ENCODE assay signal across 23 cellular contexts in genomic region chr1:228398741-228399461, GRCh38. TPM values are rescaled to one million over a fixed set of nuclear protein-coding genes. Genes with fewer than 3 reads are reported as not detected.
A peak's percentile ranks its signal among the peaks of the same experiment; 100 is the strongest.
DNase-seq lines count a peak whose midpoint lies in the region; ATAC-seq, FAIRE-seq and TF ChIP-seq lines count a peak whose summit lies in the region.
"Had no signal": no experiment of that assay in that cellular context is flagged by ENCODE, and none has a peak within 500 bp of the region (broad histone marks: within the 10 kb centered on the region; RNA-seq: fewer than 3 reads in every experiment).

No MANE protein-coding gene starts in this region.

- H3K27ac ChIP-seq in HepG2 (ENCODE audit: extremely low read length, insufficient read depth, low read length): no peak overlapping the region
- no peak overlapping the region for H3K27ac ChIP-seq in suprapubic skin
- H3K27ac ChIP-seq: A549, SJSA1 had no signal

- 97% methylated on average over 6 of the region's 12 CpGs for WGBS in HepG2 (ENCODE audit: low lambda C conversion rate)
- WGBS in suprapubic skin: 86% methylated on average over 10 of the region's 12 CpGs

- H2AFZ ChIP-seq in HepG2 (ENCODE audit: low read length): no peak overlapping the region

- no peaks in the 10 kb centered on the region for H3K9me3 Mint-ChIP-seq in progenitor cell of endocrine pancreas (ENCODE audit: low read depth)
- H3K9me3 Mint-ChIP-seq: IgD-negative memory B cell had no signal

- in situ Hi-C loops in HepG2 (cut with HindIII; ENCODE audit: extremely low pct_ligation_motif_present, low pct_unique_long_range_greater_than_20kb): no loop called here

- DNase-seq in activated effector memory CD4-positive, alpha-beta T cell treated with anti-CD3 and anti-CD28 coated beads, Interleukin-2, amount 50 U/mL, for 16 hours: peak; percentile 58
- no peak for DNase-seq in activated effector memory CD4-positive, alpha-beta T cell treated with Interleukin-2 at 50 U/mL for 16 hours
- DNase-seq in T-helper 17 cell: no peak
- no peak for DNase-seq in HepG2 (ENCODE audit: low spot score)
- peak; percentile 44 to 73 for DNase-seq in suprapubic skin (ENCODE audit: low spot score in 2 of 2)
- no peak for DNase-seq in progenitor cell of endocrine pancreas (ENCODE audit: low spot score, unreplicated experiment)
- DNase-seq in NCI-H1694 treated with DMSO at 0.1 percent for 48 hours (lab: John Stamatoyannopoulos, UW): no peak
- DNase-seq: CD4-positive, alpha-beta memory T cell; DMS79; H7; Kasumi-1; MM.1S; NCI-H1092; NCI-H146; NCI-H2081 treated with DMSO at 0.1 percent for 48 hours had no signal

- TF ChIP-seq CTCF in HepG2 (CRISPR knock-in tag; IDR thresholded peaks at IDR 0.05) (no peak), suprapubic skin (IDR thresholded peaks at IDR 0.05) (no peak), progenitor cell of endocrine pancreas (IDR thresholded peaks at IDR 0.05; ENCODE audit: unreplicated experiment) (no peak)

- no peaks in the 10 kb centered on the region for H3K27me3 Mint-ChIP-seq in T-helper 17 cell
- no peaks in the 10 kb centered on the region for H3K27me3 Mint-ChIP-seq in progenitor cell of endocrine pancreas
- H3K27me3 Mint-ChIP-seq: CD4-positive, alpha-beta memory T cell; IgD-negative memory B cell had no signal

- H3K79me2 ChIP-seq in HepG2 (ENCODE audit: insufficient read depth, low read length): peaks cover 13% of the 10 kb centered on the region

- CTCF ChIA-PET in HepG2 (lab: Yijun Ruan, JAX; ENCODE audit: low intra/inter-chr PET ratio, low total read pairs): no interaction called here

- no peak overlapping the region for H3K4me2 ChIP-seq in HepG2 (ENCODE audit: low read depth, low read length)
- H3K4me2 ChIP-seq: A549 had no signal

- no peaks in the 10 kb centered on the region for H3K9me3 ChIP-seq in T-helper 17 cell (ENCODE audit: control insufficient read depth, low read length, poor library complexity, severe bottlenecking)
- H3K9me3 ChIP-seq in HepG2 (ENCODE audit: low read length): no peaks in the 10 kb centered on the region
- no peaks in the 10 kb centered on the region for H3K9me3 ChIP-seq in suprapubic skin
- H3K9me3 ChIP-seq: A549, SJSA1 had no signal

- H3K4me1 ChIP-seq in HepG2 (ENCODE audit: insufficient read depth, low read length) (peaks cover 26% of the 10 kb centered on the region), suprapubic skin (peaks cover 21% of the 10 kb centered on the region)

- H3K27me3 ChIP-seq in HepG2 (ENCODE audit: control insufficient read depth in 1 of 2, insufficient read depth in 2 of 2, low read length in 2 of 2) (no peaks in the 10 kb centered on the region), suprapubic skin (no peaks in the 10 kb centered on the region)
- H3K27me3 ChIP-seq: SJSA1 had no signal

- H3K9ac ChIP-seq in HepG2 (ENCODE audit: insufficient read depth, low read depth, low read length): no peak overlapping the region

- peak; percentile 10 for ATAC-seq in T-helper 17 cell
- ATAC-seq in HepG2: no peak
- no peak for ATAC-seq in HG03432 (IDR thresholded peaks at IDR 0.05; ENCODE audit: unreplicated experiment)
- ATAC-seq: A549, Panc1 had no signal

- H3K4me3 Mint-ChIP-seq in T-helper 17 cell: no peak overlapping the region
- H3K4me3 Mint-ChIP-seq in progenitor cell of endocrine pancreas (ENCODE audit: low read depth): no peak overlapping the region
- H3K4me3 Mint-ChIP-seq: IgD-negative memory B cell had no signal

- TF ChIP-seq RAD21 in HepG2 (CRISPR knock-in tag; IDR thresholded peaks at IDR 0.05): no peak

- intact Hi-C loops in HepG2 (cut with micrococcal nuclease; ENCODE audit: unreplicated experiment): no loop called here

- POLR2A ChIA-PET in HepG2 (lab: Yijun Ruan, JAX): no interaction called here

- H3K36me3 Mint-ChIP-seq in T-helper 17 cell (ENCODE audit: low read depth) (peaks cover 2% of the 10 kb centered on the region), progenitor cell of endocrine pancreas (ENCODE audit: insufficient read depth) (peaks cover 14% of the 10 kb centered on the region)

- peaks cover 42% of the 10 kb centered on the region for H3K4me1 Mint-ChIP-seq in T-helper 17 cell
- peaks cover 10% of the 10 kb centered on the region for H3K4me1 Mint-ChIP-seq in progenitor cell of endocrine pancreas (ENCODE audit: low read depth)

- TF ChIP-seq POLR2A in HepG2 (IDR thresholded peaks at IDR 0.05; ENCODE audit: insufficient read depth in 1 of 2, low read depth in 2 of 2, low read length in 2 of 2) (no peak), suprapubic skin (IDR thresholded peaks at IDR 0.05) (no peak)

- H3K4me3 ChIP-seq in HepG2 (replicated peaks in 1 of 3; ENCODE audit: insufficient read depth in 1 of 3, low read depth in 2 of 3, low read length in 3 of 3) (no peak overlapping the region), suprapubic skin (no peak overlapping the region)
- H3K4me3 ChIP-seq: A549, SJSA1 had no signal

- H3K36me3 ChIP-seq in HepG2 (replicated peaks in 1 of 2; ENCODE audit: control insufficient read depth in 1 of 2, insufficient read depth in 2 of 2, low read length in 2 of 2): peaks cover 25 to 75% of the 10 kb centered on the region in 2 experiments
- peaks cover 62% of the 10 kb centered on the region for H3K36me3 ChIP-seq in suprapubic skin

- FAIRE-seq in HepG2 (lab: Jason Lieb, UNC): no peak
- FAIRE-seq: A549, D721Med, HTR-8/SVneo had no signal

- BruUV-seq in HepG2 (replicated peaks; lab: Mats Ljungman, UMichigan): no TSS peak

- peaks cover 14% of the 10 kb centered on the region for H4K20me1 ChIP-seq in HepG2 (ENCODE audit: insufficient read depth, low read length)

- H3K27ac Mint-ChIP-seq in T-helper 17 cell (peak overlapping the region; percentile 66), progenitor cell of endocrine pancreas (no peak overlapping the region)
- H3K27ac Mint-ChIP-seq: IgD-negative memory B cell had no signal

- TF ChIP-seq EP300 in HepG2 (IDR thresholded peaks at IDR 0.05; ENCODE audit: low read depth in 2 of 2, low read length in 2 of 2) (no peak), HepG2 (CRISPR knock-in tag; IDR thresholded peaks at IDR 0.05; ENCODE audit: borderline replicate concordance) (no peak), suprapubic skin (IDR thresholded peaks at IDR 0.05) (no peak)

TF ChIP-seq in HepG2, 621 proteins besides CTCF, POLR2A, EP300 and RAD21 (continues in another document):
- 0 out of 2 replicates have a peak, but pooled peaks have one; percentile 37 for TF ChIP-seq RBFOX2 (IDR thresholded peaks at IDR 0.05; ENCODE audit: low read depth, low read length)

RNA-seq across cellular contexts. Expression of gene TRIM11, which starts 7.7 kb away (rescaled TPM):
- total RNA-seq in T-helper 17 cell: 10 to 100 TPM; 35.5 to 52.5 TPM
- total RNA-seq in HepG2 (2016; rRNA removed; fragmentation: Illumina TruSeq; extraction: Trizol): 9.7 and 16.1 TPM in 2 replicates
- total RNA-seq in HepG2 (2016; cell fraction: cytosol; rRNA removed; fragmentation: Illumina TruSeq; extraction: Trizol; ENCODE audit: low read depth): 8.8 and 9.6 TPM in 2 replicates
- 10.0 and 15.4 TPM in 2 replicates for total RNA-seq in HepG2 (2016; cell fraction: insoluble cytoplasmic fraction; rRNA removed; fragmentation: Illumina TruSeq; extraction: Trizol)
- 12.1 and 13.4 TPM in 2 replicates for total RNA-seq in HepG2 (2016; cell fraction: membrane; rRNA removed; fragmentation: Illumina TruSeq; extraction: Trizol)
- total RNA-seq in HepG2 (2016; cell fraction: nucleus; rRNA removed; fragmentation: Illumina TruSeq; extraction: Trizol): 16.6 and 19.2 TPM in 2 replicates
- 6.3 and 8.8 TPM in 2 replicates for polyA plus RNA-seq in HepG2 (2011; rRNA removed)
- 4.7 and 6.1 TPM in 2 replicates for polyA plus RNA-seq in HepG2 (2011; cell fraction: cytosol; rRNA removed)
- polyA plus RNA-seq in HepG2 (2011; cell fraction: nucleus; rRNA removed): 33.2 and 33.5 TPM in 2 replicates
- polyA plus RNA-seq in HepG2 (2012): 7.8 and 13.4 TPM in 2 replicates
- 1.3 and 1.5 TPM in 2 replicates for polyA plus RNA-seq in HepG2 (2016; cell fraction: cytosol; fragmentation: Illumina TruSeq; extraction: Trizol; ENCODE audit: low read depth)
- 9.6 and 11.4 TPM in 2 replicates for polyA plus RNA-seq in HepG2 (2016; cell fraction: insoluble cytoplasmic fraction; fragmentation: Illumina TruSeq; extraction: Trizol; ENCODE audit: low read depth)
- 2.2 and 2.7 TPM in 2 replicates for polyA plus RNA-seq in HepG2 (2016; cell fraction: membrane; fragmentation: Illumina TruSeq; extraction: Trizol; ENCODE audit: low read depth)
- 33.8 and 38.7 TPM in 2 replicates for polyA plus RNA-seq in HepG2 (2016; cell fraction: nucleus; fragmentation: Illumina TruSeq; extraction: Trizol; ENCODE audit: insufficient read depth, low read depth)
- polyA minus RNA-seq in HepG2 (2011; rRNA and poly(A)+ RNA removed; ENCODE audit: low replicate concordance): 19.6 and 39.2 TPM in 2 replicates
- 6.6 and 7.0 TPM in 2 replicates for polyA minus RNA-seq in HepG2 (2011; cell fraction: cytosol; rRNA and poly(A)+ RNA removed)
- 17.0 and 20.8 TPM in 2 replicates for polyA minus RNA-seq in HepG2 (2011; cell fraction: nucleus; rRNA and poly(A)+ RNA removed)
- total RNA-seq in suprapubic skin: 10 to 100 TPM; 24.7 to 34.6 (median 32.8) TPM
- 41.1 and 42.4 TPM in 2 replicates for total RNA-seq in progenitor cell of endocrine pancreas

RNA-seq across cellular contexts. Expression of gene TRIM17, which starts 17.8 kb away (rescaled TPM):
- total RNA-seq in T-helper 17 cell (1 to 10 TPM in 1 of 2 donors, under 1 TPM in 1; 0.47 to 2.0 TPM), HepG2 (2016; rRNA removed; fragmentation: Illumina TruSeq; extraction: Trizol) (0.64 TPM in 1 of 2 replicates, not detected in the other), suprapubic skin (1 to 10 TPM; 1.2 to 3.8 (median 2.8) TPM), progenitor cell of endocrine pancreas (20.5 and 20.8 TPM in 2 replicates)
- total RNA-seq in HepG2 (2016; cell fraction: cytosol; rRNA removed; fragmentation: Illumina TruSeq; extraction: Trizol; ENCODE audit: low read depth): not detected in 2 replicates
- 0.10 and 0.45 TPM in 2 replicates for total RNA-seq in HepG2 (2016; cell fraction: insoluble cytoplasmic fraction; rRNA removed; fragmentation: Illumina TruSeq; extraction: Trizol)
- not detected in 2 replicates for total RNA-seq in HepG2 (2016; cell fraction: membrane; rRNA removed; fragmentation: Illumina TruSeq; extraction: Trizol)
- 0.72 and 0.81 TPM in 2 replicates for total RNA-seq in HepG2 (2016; cell fraction: nucleus; rRNA removed; fragmentation: Illumina TruSeq; extraction: Trizol)
- polyA plus RNA-seq in HepG2 (2011; rRNA removed): 0.22 and 0.32 TPM in 2 replicates
- polyA plus RNA-seq in HepG2 (2011; cell fraction: cytosol; rRNA removed): 0.10 and 0.11 TPM in 2 replicates
- 1.6 and 1.9 TPM in 2 replicates for polyA plus RNA-seq in HepG2 (2011; cell fraction: nucleus; rRNA removed)
- polyA plus RNA-seq in HepG2 (2012): 0.24 and 0.27 TPM in 2 replicates
- not detected in 2 replicates for polyA plus RNA-seq in HepG2 (2016; cell fraction: cytosol; fragmentation: Illumina TruSeq; extraction: Trizol; ENCODE audit: low read depth)
- 0.14 and 0.22 TPM in 2 replicates for polyA plus RNA-seq in HepG2 (2016; cell fraction: insoluble cytoplasmic fraction; fragmentation: Illumina TruSeq; extraction: Trizol; ENCODE audit: low read depth)
- polyA plus RNA-seq in HepG2 (2016; cell fraction: membrane; fragmentation: Illumina TruSeq; extraction: Trizol; ENCODE audit: low read depth): not detected in 2 replicates
- polyA plus RNA-seq in HepG2 (2016; cell fraction: nucleus; fragmentation: Illumina TruSeq; extraction: Trizol; ENCODE audit: insufficient read depth, low read depth): 1.2 and 1.4 TPM in 2 replicates
- polyA minus RNA-seq in HepG2 (2011; rRNA and poly(A)+ RNA removed; ENCODE audit: low replicate concordance): 0.58 TPM in 1 of 2 replicates, not detected in the other
- polyA minus RNA-seq in HepG2 (2011; cell fraction: cytosol; rRNA and poly(A)+ RNA removed): not detected in 2 replicates
- 0.64 and 0.75 TPM in 2 replicates for polyA minus RNA-seq in HepG2 (2011; cell fraction: nucleus; rRNA and poly(A)+ RNA removed)
- total RNA-seq: NCI-H460, SJSA1 had no signal
- polyA plus RNA-seq: A549, IgD-negative memory B cell had no signal

Comparison
In these comparisons a context has a peak if more than half of its experiments do, and no peak if none do; other contexts are left out.
1. DNase-seq: peak in activated effector memory CD4-positive, alpha-beta T cell treated with anti-CD3 and anti-CD28 coated beads, Interleukin-2, amount 50 U/mL, for 16 hours (single experiment) and suprapubic skin (2 of 2); none in activated effector memory CD4-positive, alpha-beta T cell treated with Interleukin-2 at 50 U/mL for 16 hours (single experiment), T-helper 17 cell (0 of 3), HepG2 (single experiment), progenitor cell of endocrine pancreas (single experiment) and NCI-H1694 treated with DMSO at 0.1 percent for 48 hours (single experiment).